Comparison of ENCODE assay signal across 11 cellular contexts in genomic region chr17:75476274-75476673, GRCh38. TPM values are rescaled to one million over a fixed set of nuclear protein-coding genes. Genes with fewer than 3 reads are reported as not detected.
A peak's percentile ranks its signal among the peaks of the same experiment; 100 is the strongest.
DNase-seq lines count a peak whose midpoint lies in the region; ATAC-seq and TF ChIP-seq lines count a peak whose summit lies in the region.
"Had no signal": no experiment of that assay in that cellular context is flagged by ENCODE, and none has a peak within 500 bp of the region (broad histone marks: within the 10 kb centered on the region; RNA-seq: fewer than 3 reads in every experiment).

No MANE protein-coding gene starts in this region.

- no peak for TF ChIP-seq CTCF in AG10803 (conservative IDR thresholded peaks at IDR 0.05; ENCODE audit: low read length)
- TF ChIP-seq CTCF in colonic mucosa (IDR thresholded peaks at IDR 0.05) = no peak
- no peak for TF ChIP-seq CTCF in parathyroid adenoma (IDR thresholded peaks at IDR 0.05)

- H3K9me3 ChIP-seq in colonic mucosa = no peaks in the 10 kb centered on the region
- no peaks in the 10 kb centered on the region for H3K9me3 ChIP-seq in parathyroid adenoma (ENCODE audit: control insufficient read depth, low read length)

- peaks cover 5% of the 10 kb centered on the region for H3K4me1 ChIP-seq in colonic mucosa
- H3K4me1 ChIP-seq in parathyroid adenoma = peaks cover 6% of the 10 kb centered on the region

- peak overlapping the region; percentile 27 for H3K27ac ChIP-seq in colonic mucosa
- peak overlapping the region; percentile 52 for H3K27ac ChIP-seq in parathyroid adenoma
- H3K27ac ChIP-seq: KMS-11 had no signal

- no peak for ATAC-seq in GM21423 (IDR thresholded peaks at IDR 0.05; ENCODE audit: unreplicated experiment)

- no peak overlapping the region for H2AFZ ChIP-seq in parathyroid adenoma

- H3K36me3 ChIP-seq in colonic mucosa (no peaks in the 10 kb centered on the region), parathyroid adenoma (ENCODE audit: control insufficient read depth, insufficient read depth, low read length) (no peaks in the 10 kb centered on the region)

- peaks cover 23% of the 10 kb centered on the region for H3K79me2 ChIP-seq in parathyroid adenoma

- no peak overlapping the region for H3K4me2 ChIP-seq in parathyroid adenoma (ENCODE audit: low read length)
- H3K4me2 ChIP-seq: KMS-11 had no signal

- peak; percentile 11 for DNase-seq in AG10803 (ENCODE audit: low read depth)
- no peak for DNase-seq in colonic mucosa
- peak; percentile 56 to 83 for DNase-seq in hippocampal formation (lab: John Stamatoyannopoulos, UW)
- no peak for DNase-seq in NCI-H226
- no peak for DNase-seq in HK-2 (ENCODE audit: unreplicated experiment)
- DNase-seq in NCI-H2171 treated with DMSO at 0.1 percent for 48 hours (lab: John Stamatoyannopoulos, UW) = no peak
- DNase-seq: NCI-H510A; stimulated activated CD4-positive, alpha-beta T cell treated with anti-CD3 and anti-CD28 coated beads, Interleukin-2, amount 100 ng/mL, for 24 hours had no signal

- no peaks in the 10 kb centered on the region for H3K27me3 ChIP-seq in colonic mucosa
- H3K27me3 ChIP-seq in parathyroid adenoma (ENCODE audit: control insufficient read depth, insufficient read depth, low read length) = no peaks in the 10 kb centered on the region

- intact Hi-C loops in colonic mucosa (cut with DNase I) = no loop called here

- H3K9ac ChIP-seq in colonic mucosa (ENCODE audit: low read depth in 2 of 2, low read length in 2 of 2) = no peak overlapping the region
- H3K9ac ChIP-seq in parathyroid adenoma = no peak overlapping the region
- H3K9ac ChIP-seq: KMS-11 had no signal

- no peak overlapping the region for H3K4me3 ChIP-seq in AG10803 (ENCODE audit: low read length)
- H3K4me3 ChIP-seq in colonic mucosa = no peak overlapping the region
- H3K4me3 ChIP-seq in parathyroid adenoma (ENCODE audit: low read depth, low read length) = no peak overlapping the region

RNA-seq across cellular contexts. Expression of gene TMEM94, which starts 19.8 kb away (rescaled TPM):
- total RNA-seq in colonic mucosa = 10 to 100 TPM; 88.3 to 95.7 TPM

RNA-seq across cellular contexts. Expression of gene CASKIN2, which starts 39.1 kb away (rescaled TPM):
- total RNA-seq in colonic mucosa = 10 to 100 TPM; 26.5 to 28.6 TPM

RNA-seq across cellular contexts. Expression of gene TSEN54, which starts 40.1 kb away (rescaled TPM):
- 10 to 100 TPM; 29.7 to 50.7 TPM for total RNA-seq in colonic mucosa

RNA-seq across cellular contexts. Expression of gene LLGL2, which starts 49.2 kb away (rescaled TPM):
- total RNA-seq in colonic mucosa = 100 to 1,000 TPM; 401 to 497 TPM

Comparison
In these comparisons a context has a peak if more than half of its experiments do, and no peak if none do; other contexts are left out.
1. DNase-seq: peak in AG10803 (single experiment) and hippocampal formation (2 of 2); none in colonic mucosa (single experiment), NCI-H226 (single experiment), HK-2 (single experiment) and NCI-H2171 treated with DMSO at 0.1 percent for 48 hours (single experiment).